ENCODE assay signal across 26 cellular contexts in the genomic region with DNA sequence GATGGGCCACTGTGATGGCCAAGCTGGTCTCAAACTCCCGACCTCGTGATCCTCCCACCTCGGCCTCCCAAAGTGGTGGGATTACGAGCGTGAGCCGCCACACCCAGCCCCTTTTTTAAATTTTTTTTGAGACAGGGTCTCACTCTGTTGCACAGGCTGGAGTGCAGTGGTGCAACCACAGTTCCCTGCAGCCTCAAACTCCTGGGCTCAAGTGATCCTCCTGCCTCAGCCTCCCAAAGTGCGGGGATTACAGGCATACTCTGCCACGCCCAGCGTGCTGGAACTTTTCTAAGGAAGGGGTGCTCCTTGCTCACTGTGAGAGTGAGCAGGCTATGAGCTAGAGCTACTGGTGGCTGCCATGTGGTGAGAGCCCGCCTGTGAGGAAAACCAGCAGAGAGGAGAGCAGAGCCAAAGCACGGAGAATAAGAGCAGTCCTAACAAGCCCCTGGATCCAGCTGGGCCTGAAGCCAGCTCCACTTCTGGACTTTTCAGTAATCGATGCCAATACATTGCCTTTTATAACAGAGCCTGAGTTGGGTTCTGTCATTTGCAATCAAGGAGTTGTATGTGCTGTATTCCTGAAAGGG.
A peak's percentile ranks its signal among the peaks of the same experiment; 100 is the strongest.
DNase-seq lines count a peak whose midpoint lies in the region; ATAC-seq and TF ChIP-seq lines count a peak whose summit lies in the region.
"Had no signal": no experiment of that assay in that cellular context is flagged by ENCODE, and none has a peak within 500 bp of the region (broad histone marks: within the 10 kb centered on the region; RNA-seq: fewer than 3 reads in every experiment).

No MANE protein-coding gene starts in this region.

- H3K4me3 Mint-ChIP-seq in activated CD8-positive, alpha-beta memory T cell treated with anti-CD3 and anti-CD28 coated beads, Interleukin-2, amount 10 ng/mL, durations not matched to agents 7 days and 5 days = no peak overlapping the region
- no peak overlapping the region for H3K4me3 Mint-ChIP-seq in chondrocyte (ENCODE audit: unreplicated experiment)
- H3K4me3 Mint-ChIP-seq: B cell, nephron progenitor cell had no signal

- intact Hi-C loops in testis (cut with DNase I; ENCODE audit: low total_unique reads) = no loop called here

- TF ChIP-seq CTCF in chondrocyte (IDR thresholded peaks at IDR 0.05) = no peak
- TF ChIP-seq CTCF in testis (IDR thresholded peaks at IDR 0.05) = no peak

- H3K9me3 ChIP-seq in testis = no peaks in the 10 kb centered on the region
- H3K9me3 ChIP-seq: A549, prostate gland, transverse colon had no signal

- no peaks in the 10 kb centered on the region for H3K27me3 ChIP-seq in testis

- no peaks in the 10 kb centered on the region for H3K36me3 Mint-ChIP-seq in activated CD8-positive, alpha-beta memory T cell treated with anti-CD3 and anti-CD28 coated beads, Interleukin-2, amount 10 ng/mL, durations not matched to agents 7 days and 5 days
- H3K36me3 Mint-ChIP-seq in chondrocyte (ENCODE audit: low read depth) = peaks cover 1% of the 10 kb centered on the region

- H3K36me3 ChIP-seq in testis (ENCODE audit: low read depth, missing control alignments) = no peaks in the 10 kb centered on the region
- H3K36me3 ChIP-seq: prostate gland, transverse colon had no signal

- 89 to 91% methylated on average over 12 of the region's 12 CpGs for WGBS in testis, 2 donors

- CTCF ChIA-PET in activated CD8-positive, alpha-beta memory T cell treated with anti-CD3 and anti-CD28 coated beads, Interleukin-2, amount 10 ng/mL, durations not matched to agents 7 days and 5 days (lab: Charles Lee) = no interaction called here

- no peak overlapping the region for H3K27ac ChIP-seq in testis
- H3K27ac ChIP-seq: A549, GM23248, prostate gland, skin epidermis, transverse colon had no signal

- TF ChIP-seq POLR2A in testis (IDR thresholded peaks at IDR 0.05) = no peak

- H3K27ac Mint-ChIP-seq in activated CD8-positive, alpha-beta memory T cell treated with anti-CD3 and anti-CD28 coated beads, Interleukin-2, amount 10 ng/mL, durations not matched to agents 7 days and 5 days = no peak overlapping the region
- H3K27ac Mint-ChIP-seq in chondrocyte (ENCODE audit: unreplicated experiment) = no peak overlapping the region
- H3K27ac Mint-ChIP-seq: B cell, nephron progenitor cell had no signal

- ATAC-seq in activated CD8-positive, alpha-beta memory T cell treated with anti-CD3 and anti-CD28 coated beads, Interleukin-2, amount 10 ng/mL, durations not matched to agents 7 days and 5 days = no peak
- no peak for ATAC-seq in HG02798 (IDR thresholded peaks at IDR 0.05; ENCODE audit: poor library complexity, unreplicated experiment)
- ATAC-seq: A549 had no signal

- no peaks in the 10 kb centered on the region for H3K4me1 ChIP-seq in testis
- H3K4me1 ChIP-seq: A549, prostate gland, transverse colon had no signal

- H3K4me3 ChIP-seq in testis = no peak overlapping the region
- H3K4me3 ChIP-seq: A549, GM23248, prostate gland, skin epidermis, transverse colon had no signal

- H3K9me3 Mint-ChIP-seq in activated CD8-positive, alpha-beta memory T cell treated with anti-CD3 and anti-CD28 coated beads, Interleukin-2, amount 10 ng/mL, durations not matched to agents 7 days and 5 days (ENCODE audit: low read depth) = no peaks in the 10 kb centered on the region
- peaks cover 5% of the 10 kb centered on the region for H3K9me3 Mint-ChIP-seq in chondrocyte (ENCODE audit: low read depth)
- H3K9me3 Mint-ChIP-seq: nephron progenitor cell had no signal

- peaks cover 47% of the 10 kb centered on the region for H3K27me3 Mint-ChIP-seq in activated CD8-positive, alpha-beta memory T cell treated with anti-CD3 and anti-CD28 coated beads, Interleukin-2, amount 10 ng/mL, durations not matched to agents 7 days and 5 days
- H3K27me3 Mint-ChIP-seq in chondrocyte (ENCODE audit: low read depth) = peaks cover 79% of the 10 kb centered on the region

- DNase-seq in activated CD8-positive, alpha-beta memory T cell treated with anti-CD3 and anti-CD28 coated beads, Interleukin-2, amount 10 ng/mL, durations not matched to agents 7 days and 5 days = peak; percentile 7
- no peak for DNase-seq in activated CD8-positive, alpha-beta memory T cell treated with anti-CD3 and anti-CD28 coated beads for 24 hours
- peak; percentile 30 for DNase-seq in chondrocyte (ENCODE audit: low spot score)
- DNase-seq in mesenteric fat pad (ENCODE audit: low spot score) = peak; percentile 64
- peak; percentile 6 for DNase-seq in testis
- no peak for DNase-seq in epidermal melanocyte (ENCODE audit: insufficient read length, low spot score)
- DNase-seq in stimulated activated CD4-positive, alpha-beta T cell treated with anti-CD3 and anti-CD28 coated beads, Interleukin-4, amount 100 ng/mL, for 4 hours = no peak
- DNase-seq: activated CD4-positive, alpha-beta T cell treated with anti-CD3 and anti-CD28 coated beads for 1 hour; COR-L47; cortex of kidney; GM23248; midbrain; NCI-H1092 treated with DMSO at 0.1 percent for 48 hours; NCI-H2029; NCI-H345; nephron progenitor cell; OCI-M1; Right ventricle myocardium superior; stimulated activated naive CD4-positive, alpha-beta T cell; SW 1271; transverse colon had no signal

- H3K4me1 Mint-ChIP-seq in activated CD8-positive, alpha-beta memory T cell treated with anti-CD3 and anti-CD28 coated beads, Interleukin-2, amount 10 ng/mL, durations not matched to agents 7 days and 5 days = no peaks in the 10 kb centered on the region
- no peaks in the 10 kb centered on the region for H3K4me1 Mint-ChIP-seq in chondrocyte (ENCODE audit: low read depth)
- H3K4me1 Mint-ChIP-seq: B cell had no signal

Comparison
In these comparisons a context has a peak if more than half of its experiments do, and no peak if none do; other contexts are left out.
1. DNase-seq: peak in activated CD8-positive, alpha-beta memory T cell treated with anti-CD3 and anti-CD28 coated beads, Interleukin-2, amount 10 ng/mL, durations not matched to agents 7 days and 5 days (single experiment), chondrocyte (single experiment), mesenteric fat pad (single experiment) and testis (single experiment); none in activated CD8-positive, alpha-beta memory T cell treated with anti-CD3 and anti-CD28 coated beads for 24 hours (single experiment), epidermal melanocyte (single experiment) and stimulated activated CD4-positive, alpha-beta T cell treated with anti-CD3 and anti-CD28 coated beads, Interleukin-4, amount 100 ng/mL, for 4 hours (0 of 2).